Comparison of ENCODE assay signal across 8 cellular contexts in the genomic region with DNA sequence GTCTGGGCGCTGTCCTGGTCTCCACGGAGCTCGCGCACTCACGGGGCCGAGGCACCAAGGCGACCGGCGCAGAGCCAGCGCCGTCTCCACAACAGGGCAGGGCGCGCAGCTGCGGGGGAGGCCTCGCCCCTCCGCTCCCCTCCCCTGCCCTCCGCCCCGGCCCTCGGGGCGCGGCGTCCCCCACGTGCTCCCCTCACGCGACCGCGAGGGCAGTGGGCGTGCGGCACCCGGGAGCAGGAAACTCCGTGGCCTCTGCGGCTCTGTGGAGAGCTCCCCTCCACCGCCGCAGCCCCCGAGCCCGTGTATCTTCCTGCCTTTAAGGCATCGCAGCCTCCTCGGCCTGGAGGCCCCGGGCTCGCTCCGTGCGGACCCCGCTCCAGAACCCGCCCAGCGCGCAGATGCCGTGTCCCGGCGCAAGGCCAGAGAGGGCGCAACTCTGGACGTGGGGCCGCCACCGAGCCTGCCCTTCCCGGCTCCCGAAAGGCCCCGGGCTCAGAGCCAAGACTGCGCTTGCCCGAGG. TPM values are rescaled to one million over a fixed set of nuclear protein-coding genes. Genes with fewer than 3 reads are reported as not detected.
DNase-seq lines count a peak whose midpoint lies in the region; ATAC-seq, FAIRE-seq and TF ChIP-seq lines count a peak whose summit lies in the region.

No MANE protein-coding gene starts in this region.

- peak overlapping the region; percentile 85 for H3K4me3 Mint-ChIP-seq in stimulated activated effector memory CD8-positive, alpha-beta T cell treated with anti-CD3 and anti-CD28 coated beads, Interleukin-12 subunit alpha, Interleukin-12 subunit beta, amount 100 ng/mL, for 72 hours

- POLR2A ChIA-PET in A549 (lab: Yijun Ruan, JAX): interaction anchor here (0.5 to 3.3 kb wide), 49 partner anchors 9 to 378 kb away, joined by 3 to 97 read pairs (median 5); a partner anchor contains a TSS

- H3K9me3 ChIP-seq in A549 (no peaks in the 10 kb centered on the region), mucosa of stomach (ENCODE audit: control insufficient read depth, low read length) (no peaks in the 10 kb centered on the region)

- DNase-seq in A549 (ENCODE audit: low read depth in 1 of 2, low spot score in 1 of 2) (peak in 1 of 2 experiments; percentile 80), NCI-H2171 treated with DMSO at 0.1 percent for 48 hours (lab: John Stamatoyannopoulos, UW) (peak; percentile 72), epithelial cell of prostate (ENCODE audit: low read depth, low spot score) (no peak)
- DNase-seq in activated CD8-positive, alpha-beta memory T cell treated with anti-CD3 and anti-CD28 coated beads for 24 hours: peak; percentile 95
- DNase-seq in stimulated activated effector memory CD8-positive, alpha-beta T cell treated with anti-CD3 and anti-CD28 coated beads, Interleukin-12 subunit alpha, Interleukin-12 subunit beta, amount 100 ng/mL, for 72 hours (ENCODE audit: low spot score in 2 of 2): no peak

- ATAC-seq in A549 (peak; percentile 17 to 46), GM18498 (IDR thresholded peaks at IDR 0.05; ENCODE audit: unreplicated experiment) (peak; percentile 26), HG02885 (IDR thresholded peaks at IDR 0.05; ENCODE audit: poor library complexity, unreplicated experiment) (peak; percentile 23)
- ATAC-seq in stimulated activated effector memory CD8-positive, alpha-beta T cell treated with anti-CD3 and anti-CD28 coated beads, Interleukin-12 subunit alpha, Interleukin-12 subunit beta, amount 100 ng/mL, for 72 hours: peak; percentile 46

- H3K9ac ChIP-seq in mucosa of stomach (ENCODE audit: low read length): peak overlapping the region; percentile 69

- WGBS in A549 (ENCODE audit: missing lambda C conversion rate): 0% methylated on average over 10 of the region's 58 CpGs

- H3K4me2 ChIP-seq in A549: peak overlapping the region; percentile 81

- TF ChIP-seq POLR2A in A549 (IDR thresholded peaks at IDR 0.05; ENCODE audit: low read length): peak; percentile 52

- H3K27ac Mint-ChIP-seq in stimulated activated effector memory CD8-positive, alpha-beta T cell treated with anti-CD3 and anti-CD28 coated beads, Interleukin-12 subunit alpha, Interleukin-12 subunit beta, amount 100 ng/mL, for 72 hours: peak overlapping the region; percentile 98

- H3K4me3 ChIP-seq in A549: peak overlapping the region; percentile 67
- H3K4me3 ChIP-seq in mucosa of stomach (ENCODE audit: low read length): peak overlapping the region; percentile 41

- H3K27ac ChIP-seq in A549 (peak overlapping the region; percentile 97 to 99), epithelial cell of prostate (peak overlapping the region; percentile 97)

- H3K27me3 ChIP-seq in mucosa of stomach (ENCODE audit: control insufficient read depth, insufficient read depth, low read length): peaks cover 11% of the 10 kb centered on the region

- TF ChIP-seq CTCF in A549 (IDR thresholded peaks at IDR 0.05): peak; percentile 22; the same call in 1 of the 3 replicates

- H3K4me1 Mint-ChIP-seq in stimulated activated effector memory CD8-positive, alpha-beta T cell treated with anti-CD3 and anti-CD28 coated beads, Interleukin-12 subunit alpha, Interleukin-12 subunit beta, amount 100 ng/mL, for 72 hours: peaks cover 45% of the 10 kb centered on the region

- TF ChIP-seq RAD21 in A549 (conservative IDR thresholded peaks at IDR 0.05 in 1 of 2, IDR thresholded peaks at IDR 0.05 in 1 of 2): no peak

- H3K9me3 Mint-ChIP-seq in stimulated activated effector memory CD8-positive, alpha-beta T cell treated with anti-CD3 and anti-CD28 coated beads, Interleukin-12 subunit alpha, Interleukin-12 subunit beta, amount 100 ng/mL, for 72 hours: no peaks in the 10 kb centered on the region

- H3K36me3 Mint-ChIP-seq in stimulated activated effector memory CD8-positive, alpha-beta T cell treated with anti-CD3 and anti-CD28 coated beads, Interleukin-12 subunit alpha, Interleukin-12 subunit beta, amount 100 ng/mL, for 72 hours: peaks cover 49% of the 10 kb centered on the region

- H3K36me3 ChIP-seq in mucosa of stomach (ENCODE audit: control insufficient read depth, insufficient read depth, low read length): peaks cover 18% of the 10 kb centered on the region

- no peak for TF ChIP-seq EP300 in A549 (IDR thresholded peaks at IDR 0.05)

- CTCF ChIA-PET in A549 (lab: Yijun Ruan, JAX): interaction anchor here (0.9 to 13.1 kb wide), 13 partner anchors 9 to 211 kb away, joined by 3 to 236 read pairs (median 4); a partner anchor contains a TSS

- H3K4me1 ChIP-seq in A549: peaks cover 54% of the 10 kb centered on the region
- H3K4me1 ChIP-seq in mucosa of stomach (ENCODE audit: control insufficient read depth, insufficient read depth, low read length): peaks cover 64% of the 10 kb centered on the region

- FAIRE-seq in A549 (lab: Jason Lieb, UNC): no peak

TF ChIP-seq in A549, 52 proteins besides CTCF, POLR2A, EP300 and RAD21 (continues in another document):
- TF ChIP-seq, protein P1, sequence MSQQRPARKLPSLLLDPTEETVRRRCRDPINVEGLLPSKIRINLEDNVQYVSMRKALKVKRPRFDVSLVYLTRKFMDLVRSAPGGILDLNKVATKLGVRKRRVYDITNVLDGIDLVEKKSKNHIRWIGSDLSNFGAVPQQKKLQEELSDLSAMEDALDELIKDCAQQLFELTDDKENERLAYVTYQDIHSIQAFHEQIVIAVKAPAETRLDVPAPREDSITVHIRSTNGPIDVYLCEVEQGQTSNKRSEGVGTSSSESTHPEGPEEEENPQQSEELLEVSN (IDR thresholded peaks at IDR 0.05; ENCODE audit: borderline replicate concordance, low read depth): peak; percentile 92
- TF ChIP-seq TFCP2L1 (CRISPR knock-in tag; IDR thresholded peaks at IDR 0.05) (no peak), PHF8 (IDR thresholded peaks at IDR 0.05; ENCODE audit: borderline replicate concordance, low read depth) (peak; percentile 48; the same call in 1 of the 2 replicates), FOXS1 (CRISPR knock-in tag; IDR thresholded peaks at IDR 0.05) (no peak), JUN (IDR thresholded peaks at IDR 0.05) (peak in 1 of 2 experiments; percentile 9; a peak in 2 of 5 replicates), HDAC2 (IDR thresholded peaks at IDR 0.05) (no peak), BHLHE40 (IDR thresholded peaks at IDR 0.05; ENCODE audit: low read depth, low read length) (peak; percentile 78), HOXB13 (CRISPR knock-in tag; IDR thresholded peaks at IDR 0.05; ENCODE audit: low read depth) (no peak), CHD4 (IDR thresholded peaks at IDR 0.05; ENCODE audit: borderline replicate concordance) (no peak), MAFK (IDR thresholded peaks at IDR 0.05; ENCODE audit: partially characterized antibody) (no peak), NPAS2 (CRISPR knock-in tag; IDR thresholded peaks at IDR 0.05; ENCODE audit: borderline replicate concordance) (no peak), RARB (CRISPR knock-in tag; IDR thresholded peaks at IDR 0.05) (no peak)
- TF ChIP-seq, protein P2, sequence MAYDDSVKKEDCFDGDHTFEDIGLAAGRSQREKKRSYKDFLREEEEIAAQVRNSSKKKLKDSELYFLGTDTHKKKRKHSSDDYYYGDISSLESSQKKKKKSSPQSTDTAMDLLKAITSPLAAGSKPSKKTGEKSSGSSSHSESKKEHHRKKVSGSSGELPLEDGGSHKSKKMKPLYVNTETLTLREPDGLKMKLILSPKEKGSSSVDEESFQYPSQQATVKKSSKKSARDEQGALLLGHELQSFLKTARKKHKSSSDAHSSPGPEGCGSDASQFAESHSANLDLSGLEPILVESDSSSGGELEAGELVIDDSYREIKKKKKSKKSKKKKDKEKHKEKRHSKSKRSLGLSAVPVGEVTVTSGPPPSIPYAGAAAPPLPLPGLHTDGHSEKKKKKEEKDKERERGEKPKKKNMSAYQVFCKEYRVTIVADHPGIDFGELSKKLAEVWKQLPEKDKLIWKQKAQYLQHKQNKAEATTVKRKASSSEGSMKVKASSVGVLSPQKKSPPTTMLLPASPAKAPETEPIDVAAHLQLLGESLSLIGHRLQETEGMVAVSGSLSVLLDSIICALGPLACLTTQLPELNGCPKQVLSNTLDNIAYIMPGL (CRISPR knock-in tag; IDR thresholded peaks at IDR 0.05; ENCODE audit: borderline replicate concordance): no peak
- TF ChIP-seq, protein P3, sequence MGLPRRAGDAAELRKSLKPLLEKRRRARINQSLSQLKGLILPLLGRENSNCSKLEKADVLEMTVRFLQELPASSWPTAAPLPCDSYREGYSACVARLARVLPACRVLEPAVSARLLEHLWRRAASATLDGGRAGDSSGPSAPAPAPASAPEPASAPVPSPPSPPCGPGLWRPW (IDR thresholded peaks at IDR 0.05): no peak

RNA-seq across cellular contexts. Expression of a gene that starts 0.7 kb away (rescaled TPM):
- polyA plus RNA-seq in A549 (2011; rRNA removed) (256 and 268 TPM in 2 replicates), A549 (2017; fragmentation: RNase III; extraction: RNeasy Plus Mini Kit Qiagen cat#74134 plus additional on column Dnase treatment) (646 to 795 TPM (median 671 TPM) in 3 replicates)
- 1,090 and 1,227 TPM in 2 replicates for polyA plus RNA-seq in A549 (2012; cell fraction: cytosol; rRNA removed)
- 1,168 and 1,626 TPM in 2 replicates for polyA plus RNA-seq in A549 (2012; cell fraction: nucleus; rRNA removed)
- polyA minus RNA-seq in A549 (2011; rRNA and poly(A)+ RNA removed): 286 and 296 TPM in 2 replicates

RNA-seq across cellular contexts. Expression of a gene that starts 9.7 kb away (rescaled TPM):
- polyA plus RNA-seq in A549 (2011; rRNA removed) (not detected in 2 replicates), A549 (2017; fragmentation: RNase III; extraction: RNeasy Plus Mini Kit Qiagen cat#74134 plus additional on column Dnase treatment) (0.04 to 0.05 TPM (median 0.05 TPM) in 3 replicates)
- polyA plus RNA-seq in A549 (2012; cell fraction: cytosol; rRNA removed): 0.04 TPM in 2 replicates
- polyA plus RNA-seq in A549 (2012; cell fraction: nucleus; rRNA removed): 0.18 and 0.20 TPM in 2 replicates
- not detected in 2 replicates for polyA minus RNA-seq in A549 (2011; rRNA and poly(A)+ RNA removed)

RNA-seq across cellular contexts. Expression of a gene that starts 10.7 kb away (rescaled TPM):
- polyA plus RNA-seq in A549 (2011; rRNA removed) (not detected in 2 replicates), A549 (2017; fragmentation: RNase III; extraction: RNeasy Plus Mini Kit Qiagen cat#74134 plus additional on column Dnase treatment) (not detected in 3 replicates)
- not detected in 2 replicates for polyA plus RNA-seq in A549 (2012; cell fraction: cytosol; rRNA removed)
- not detected in 2 replicates for polyA plus RNA-seq in A549 (2012; cell fraction: nucleus; rRNA removed)
- not detected in 2 replicates for polyA minus RNA-seq in A549 (2011; rRNA and poly(A)+ RNA removed)

RNA-seq across cellular contexts. Expression of a gene that starts 13.1 kb away (rescaled TPM):
- polyA plus RNA-seq in A549 (2011; rRNA removed) (not detected in 2 replicates), A549 (2017; fragmentation: RNase III; extraction: RNeasy Plus Mini Kit Qiagen cat#74134 plus additional on column Dnase treatment) (0.04 to 0.07 TPM (median 0.07 TPM) in 3 replicates)
- polyA plus RNA-seq in A549 (2012; cell fraction: cytosol; rRNA removed): 0.04 TPM in 2 replicates
- 0.14 and 0.23 TPM in 2 replicates for polyA plus RNA-seq in A549 (2012; cell fraction: nucleus; rRNA removed)
- not detected in 2 replicates for polyA minus RNA-seq in A549 (2011; rRNA and poly(A)+ RNA removed)

RNA-seq across cellular contexts. Expression of a gene that starts 14.7 kb away (rescaled TPM):
- polyA plus RNA-seq in A549 (2011; rRNA removed) (31.8 and 33.8 TPM in 2 replicates), A549 (2017; fragmentation: RNase III; extraction: RNeasy Plus Mini Kit Qiagen cat#74134 plus additional on column Dnase treatment) (44.4 to 46.3 TPM (median 45.3 TPM) in 3 replicates)
- polyA plus RNA-seq in A549 (2012; cell fraction: cytosol; rRNA removed): 81.9 and 98.3 TPM in 2 replicates
- 92.5 and 112 TPM in 2 replicates for polyA plus RNA-seq in A549 (2012; cell fraction: nucleus; rRNA removed)
- 23.6 and 32.9 TPM in 2 replicates for polyA minus RNA-seq in A549 (2011; rRNA and poly(A)+ RNA removed)

Comparison
In these comparisons a context has a peak if more than half of its experiments do, and no peak if none do; other contexts are left out.
1. DNase-seq: peak in NCI-H2171 treated with DMSO at 0.1 percent for 48 hours (single experiment) and activated CD8-positive, alpha-beta memory T cell treated with anti-CD3 and anti-CD28 coated beads for 24 hours (single experiment); none in epithelial cell of prostate (single experiment) and stimulated activated effector memory CD8-positive, alpha-beta T cell treated with anti-CD3 and anti-CD28 coated beads, Interleukin-12 subunit alpha, Interleukin-12 subunit beta, amount 100 ng/mL, for 72 hours (0 of 2).
2. Peak in every context shown above with its lines, with median percentiles within 50 percentile points of each other: ATAC-seq.